ENCODE assay signal across 10 cellular contexts in genomic region chr5:58887721-58888409, GRCh38.
DNase-seq lines count a peak whose midpoint lies in the region; ATAC-seq and TF ChIP-seq lines count a peak whose summit lies in the region.
"Had no signal": no experiment of that assay in that cellular context is flagged by ENCODE, and none has a peak within 500 bp of the region (broad histone marks: within the 10 kb centered on the region; RNA-seq: fewer than 3 reads in every experiment).

No MANE protein-coding gene starts in this region.

- TF ChIP-seq POLR2A in body of pancreas (IDR thresholded peaks at IDR 0.05) = no peak

- DNase-seq in stimulated activated naive CD8-positive, alpha-beta T cell treated with anti-CD3 and anti-CD28 coated beads, Interleukin-15, amount 100 ng/mL, for 72 hours = no peak
- DNase-seq in stimulated activated naive CD8-positive, alpha-beta T cell treated with anti-CD3 and anti-CD28 coated beads, Interleukin-15, Interleukin-2, amounts not matched to agents 100 U/mL and 50 U/mL, for 24 hours = no peak
- DNase-seq in body of pancreas (peak in 3 of 4 donors; percentile 15 to 28 (median 23)), lung (ENCODE audit: low spot score) (peak; percentile 53), hippocampal formation (lab: John Stamatoyannopoulos, UW) (no peak), NCI-H1105 treated with DMSO at 0.1 percent for 48 hours (lab: John Stamatoyannopoulos, UW) (no peak), NCI-H446 (lab: John Stamatoyannopoulos, UW) (no peak)
- DNase-seq: NCI-H2171 treated with DMSO at 0.1 percent for 48 hours had no signal

- TF ChIP-seq CTCF in body of pancreas (IDR thresholded peaks at IDR 0.05) = no peak
- TF ChIP-seq CTCF in lung (IDR thresholded peaks at IDR 0.05; ENCODE audit: control extremely low read depth, extremely low read depth) = no peak

- intact Hi-C loops in body of pancreas (cut with DNase I) = loop anchor here (10.0 kb wide), 1 partner anchor 287 kb away; no protein-coding TSS in a partner anchor

- peak; percentile 10 for ATAC-seq in stimulated activated naive CD8-positive, alpha-beta T cell treated with anti-CD3 and anti-CD28 coated beads, Interleukin-15, amount 100 ng/mL, for 72 hours
- ATAC-seq in stimulated activated naive CD8-positive, alpha-beta T cell treated with anti-CD3 and anti-CD28 coated beads, Interleukin-15, Interleukin-2, amounts not matched to agents 100 U/mL and 50 U/mL, for 24 hours = no peak
- ATAC-seq in body of pancreas = peak; percentile 38
- peak; percentile 6 for ATAC-seq in lung (ENCODE audit: insufficient read depth, low FRiP score)
- ATAC-seq in HG02938 (IDR thresholded peaks at IDR 0.05; ENCODE audit: unreplicated experiment) = no peak

- H3K9me3 ChIP-seq in body of pancreas = no peaks in the 10 kb centered on the region
- no peaks in the 10 kb centered on the region for H3K9me3 ChIP-seq in lung (ENCODE audit: control insufficient read depth in 2 of 2, insufficient read depth in 1 of 2, low read length in 1 of 2)
- H3K9me3 ChIP-seq: BLaER1 had no signal

- peak overlapping the region in 1 of 2 donors; percentile 5 for H3K4me3 Mint-ChIP-seq in stimulated activated naive CD8-positive, alpha-beta T cell treated with anti-CD3 and anti-CD28 coated beads, Interleukin-15, amount 100 ng/mL, for 72 hours

- no peaks in the 10 kb centered on the region for H3K36me3 ChIP-seq in body of pancreas (replicated peaks in 1 of 2; ENCODE audit: insufficient read depth in 1 of 2, low read depth in 2 of 2)
- H3K36me3 ChIP-seq in lung (ENCODE audit: control insufficient read depth in 2 of 2, insufficient read depth in 2 of 2, low read length in 2 of 2) = no peaks in the 10 kb centered on the region
- H3K36me3 ChIP-seq: BLaER1 had no signal

- no peak overlapping the region for H3K27ac ChIP-seq in body of pancreas
- H3K27ac ChIP-seq in lung (ENCODE audit: low read depth in 1 of 2, low read length in 1 of 2) = peak overlapping the region in 1 of 2 donors; percentile 83
- H3K27ac ChIP-seq: BLaER1 had no signal

- no peaks in the 10 kb centered on the region for H3K9me3 Mint-ChIP-seq in stimulated activated naive CD8-positive, alpha-beta T cell treated with anti-CD3 and anti-CD28 coated beads, Interleukin-15, amount 100 ng/mL, for 72 hours

- peaks cover 32% of the 10 kb centered on the region for H3K4me1 Mint-ChIP-seq in stimulated activated naive CD8-positive, alpha-beta T cell treated with anti-CD3 and anti-CD28 coated beads, Interleukin-15, amount 100 ng/mL, for 72 hours

- peak overlapping the region; percentile 45 to 54 for H3K27ac Mint-ChIP-seq in stimulated activated naive CD8-positive, alpha-beta T cell treated with anti-CD3 and anti-CD28 coated beads, Interleukin-15, amount 100 ng/mL, for 72 hours

- H3K4me1 ChIP-seq in body of pancreas (peaks cover 3% of the 10 kb centered on the region), lung (ENCODE audit: control insufficient read depth in 2 of 2, insufficient read depth in 2 of 2, low read length in 2 of 2) (peaks cover 0 to 3% of the 10 kb centered on the region in 2 donors)

- H3K27me3 Mint-ChIP-seq in stimulated activated naive CD8-positive, alpha-beta T cell treated with anti-CD3 and anti-CD28 coated beads, Interleukin-15, amount 100 ng/mL, for 72 hours = peaks cover 9% of the 10 kb centered on the region

- 55 to 57% methylated on average over 7 of the region's 7 CpGs for WGBS in body of pancreas, 2 donors
- 58 to 70% methylated on average over 7 of the region's 7 CpGs for WGBS in lung, 2 donors

- H3K27me3 ChIP-seq in body of pancreas = no peaks in the 10 kb centered on the region
- no peaks in the 10 kb centered on the region for H3K27me3 ChIP-seq in lung (ENCODE audit: control insufficient read depth, insufficient read depth)
- H3K27me3 ChIP-seq: BLaER1 had no signal

- H3K4me3 ChIP-seq in body of pancreas (no peak overlapping the region), lung (no peak overlapping the region)
- H3K4me3 ChIP-seq: BLaER1 had no signal

Comparison
In these comparisons a context has a peak if more than half of its experiments do, and no peak if none do; other contexts are left out.
1. ATAC-seq: peak in stimulated activated naive CD8-positive, alpha-beta T cell treated with anti-CD3 and anti-CD28 coated beads, Interleukin-15, amount 100 ng/mL, for 72 hours (single experiment), body of pancreas (single experiment) and lung (single experiment); none in stimulated activated naive CD8-positive, alpha-beta T cell treated with anti-CD3 and anti-CD28 coated beads, Interleukin-15, Interleukin-2, amounts not matched to agents 100 U/mL and 50 U/mL, for 24 hours (single experiment) and HG02938 (single experiment).
2. DNase-seq: peak in body of pancreas (3 of 4) and lung (single experiment); none in stimulated activated naive CD8-positive, alpha-beta T cell treated with anti-CD3 and anti-CD28 coated beads, Interleukin-15, amount 100 ng/mL, for 72 hours (0 of 2), stimulated activated naive CD8-positive, alpha-beta T cell treated with anti-CD3 and anti-CD28 coated beads, Interleukin-15, Interleukin-2, amounts not matched to agents 100 U/mL and 50 U/mL, for 24 hours (single experiment), hippocampal formation (0 of 2), NCI-H1105 treated with DMSO at 0.1 percent for 48 hours (single experiment) and NCI-H446 (0 of 2).